In the genomic region with DNA sequence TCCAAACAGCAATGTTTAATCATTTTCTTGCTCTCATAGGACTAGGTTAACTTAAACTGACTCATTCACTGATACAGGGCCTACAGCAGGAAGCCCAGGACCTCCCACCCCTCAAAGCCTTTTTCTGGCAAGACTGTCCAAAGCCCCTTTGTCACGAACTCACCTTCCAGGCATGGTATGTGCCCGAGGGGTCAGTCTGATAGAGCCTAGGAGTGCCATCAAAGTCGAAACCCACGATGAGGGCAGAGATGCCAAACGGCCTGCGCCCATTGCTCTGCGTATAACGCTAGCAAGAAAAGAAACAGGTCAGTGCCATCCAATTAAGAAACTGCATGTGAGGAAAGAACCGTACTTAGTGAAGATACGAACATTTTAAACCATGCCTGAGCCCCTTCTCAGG, we compare ENCODE assay signal across 29 cellular contexts. TPM values are rescaled to one million over a fixed set of nuclear protein-coding genes. Genes with fewer than 3 reads are reported as not detected.
DNase-seq lines count a peak whose midpoint lies in the region; ATAC-seq, FAIRE-seq and TF ChIP-seq lines count a peak whose summit lies in the region.
"Had no signal": no experiment of that assay in that cellular context is flagged by ENCODE, and none has a peak within 500 bp of the region (broad histone marks: within the 10 kb centered on the region; RNA-seq: fewer than 3 reads in every experiment).

No MANE protein-coding gene starts in this region.

- no peaks in the 10 kb centered on the region for H3K27me3 ChIP-seq in parathyroid adenoma (ENCODE audit: control insufficient read depth, insufficient read depth, low read length)
- H3K27me3 ChIP-seq: breast epithelium, esophagus squamous epithelium, neural progenitor cell, uterus had no signal

- no peak overlapping the region for H3K4me3 ChIP-seq in parathyroid adenoma (ENCODE audit: low read depth, low read length)
- H3K4me3 ChIP-seq: breast epithelium, coronary artery, esophagus squamous epithelium, GM12878, neural progenitor cell, uterus had no signal

- H3K4me1 ChIP-seq in parathyroid adenoma, result peaks cover 11% of the 10 kb centered on the region

- no peak for TF ChIP-seq POLR2A in GM12891 (IDR thresholded peaks at IDR 0.05; ENCODE audit: low read depth, low read length)

- no peak for FAIRE-seq in GM12891 (lab: Jason Lieb, UNC)
- FAIRE-seq: GM12878, H1 had no signal

- H3K36me3 ChIP-seq in parathyroid adenoma (ENCODE audit: control insufficient read depth, insufficient read depth, low read length), result no peaks in the 10 kb centered on the region
- H3K36me3 ChIP-seq: uterus had no signal

- CTCF ChIA-PET in activated CD4-positive, alpha-beta memory T cell treated with anti-CD3 and anti-CD28 coated beads for 36 hours (lab: Charles Lee), result no interaction called here
- CTCF ChIA-PET in activated CD4-positive, alpha-beta memory T cell treated with anti-CD3 and anti-CD28 coated beads, Interleukin-2, amount 10 ng/mL, durations not matched to agents 7 days and 5 days (lab: Charles Lee), result interaction anchor here (1.3 kb wide), 1 partner anchor 49 kb away, joined by 3 read pairs; no protein-coding TSS in a partner anchor

- TF ChIP-seq CTCF in parathyroid adenoma (IDR thresholded peaks at IDR 0.05), result no peak

- H3K36me3 Mint-ChIP-seq in activated CD4-positive, alpha-beta memory T cell treated with anti-CD3 and anti-CD28 coated beads for 36 hours, result peaks cover 48% of the 10 kb centered on the region
- H3K36me3 Mint-ChIP-seq in activated CD4-positive, alpha-beta memory T cell treated with anti-CD3 and anti-CD28 coated beads, Interleukin-2, amount 10 ng/mL, durations not matched to agents 7 days and 5 days (ENCODE audit: low read depth), result peaks cover 72% of the 10 kb centered on the region
- H3K36me3 Mint-ChIP-seq in activated naive CD8-positive, alpha-beta T cell treated with anti-CD3 and anti-CD28 coated beads, Interleukin-2, amount 10 ng/mL, durations not matched to agents 7 days and 5 days, result peaks cover 29% of the 10 kb centered on the region

- H3K9ac ChIP-seq in parathyroid adenoma, result no peak overlapping the region
- H3K9ac ChIP-seq: neural progenitor cell had no signal

- peak overlapping the region; percentile 35 for H3K27ac ChIP-seq in parathyroid adenoma
- H3K27ac ChIP-seq: coronary artery, esophagus squamous epithelium, neural progenitor cell, uterus had no signal

- POLR2A ChIA-PET in activated CD4-positive, alpha-beta memory T cell treated with anti-CD3 and anti-CD28 coated beads for 36 hours (lab: Charles Lee), result interaction anchor here (0.6 to 1.6 kb wide), 3 partner anchors 17 to 72 kb away, joined by 3 to 10 read pairs (median 3); a partner anchor contains a TSS
- POLR2A ChIA-PET in activated CD4-positive, alpha-beta memory T cell treated with anti-CD3 and anti-CD28 coated beads, Interleukin-2, amount 10 ng/mL, durations not matched to agents 7 days and 5 days (lab: Charles Lee), result interaction anchor here (1.4 kb wide), 1 partner anchor 15 kb away, joined by 3 read pairs; no protein-coding TSS in a partner anchor
- POLR2A ChIA-PET in activated naive CD8-positive, alpha-beta T cell treated with anti-CD3 and anti-CD28 coated beads, Interleukin-2, amount 10 ng/mL, durations not matched to agents 7 days and 5 days (lab: Charles Lee), result no interaction called here

- no peaks in the 10 kb centered on the region for H3K9me3 ChIP-seq in parathyroid adenoma (ENCODE audit: control insufficient read depth, low read length)
- H3K9me3 ChIP-seq: breast epithelium, esophagus squamous epithelium, uterus had no signal

- H3K4me2 ChIP-seq in parathyroid adenoma (ENCODE audit: low read length), result no peak overlapping the region
- H3K4me2 ChIP-seq: neural progenitor cell had no signal

- intact Hi-C loops in activated CD4-positive, alpha-beta memory T cell treated with anti-CD3 and anti-CD28 coated beads for 36 hours (cut with micrococcal nuclease), result no loop called here

- H3K27me3 Mint-ChIP-seq in activated CD4-positive, alpha-beta memory T cell treated with anti-CD3 and anti-CD28 coated beads for 36 hours, result no peaks in the 10 kb centered on the region
- H3K27me3 Mint-ChIP-seq in activated CD4-positive, alpha-beta memory T cell treated with anti-CD3 and anti-CD28 coated beads, Interleukin-2, amount 10 ng/mL, durations not matched to agents 7 days and 5 days, result no peaks in the 10 kb centered on the region
- H3K27me3 Mint-ChIP-seq in activated naive CD8-positive, alpha-beta T cell treated with anti-CD3 and anti-CD28 coated beads, Interleukin-2, amount 10 ng/mL, durations not matched to agents 7 days and 5 days, result no peaks in the 10 kb centered on the region
- H3K27me3 Mint-ChIP-seq: effector memory CD8-positive, alpha-beta T cell had no signal

- no peak for DNase-seq in activated CD4-positive, alpha-beta memory T cell treated with anti-CD3 and anti-CD28 coated beads for 36 hours
- no peak for DNase-seq in activated CD4-positive, alpha-beta memory T cell treated with anti-CD3 and anti-CD28 coated beads, Interleukin-2, amount 10 ng/mL, durations not matched to agents 7 days and 5 days
- DNase-seq in GM12891 (ENCODE audit: insufficient read length, low spot score) (no peak), NCI-H774 (lab: John Stamatoyannopoulos, UW) (no peak), DMS53 treated with DMSO at 0.1 percent for 48 hours (lab: John Stamatoyannopoulos, UW; ENCODE audit: unreplicated experiment) (no peak)
- no peak for DNase-seq in activated naive CD8-positive, alpha-beta T cell treated with anti-CD3 and anti-CD28 coated beads, Interleukin-2, amount 10 ng/mL, durations not matched to agents 7 days and 5 days
- DNase-seq: 8988T; activated gamma-delta T cell; effector memory CD8-positive, alpha-beta T cell; EL; esophagus squamous epithelium; foreskin melanocyte; NCI-H1105; NCI-H1930; NCI-H526; posterior cingulate gyrus; SIG-M5; stimulated activated CD4-positive, alpha-beta T cell treated with anti-CD3 and anti-CD28 coated beads, Interleukin-15, amount 100 ng/mL, for 24 hours; stimulated activated naive CD4-positive, alpha-beta T cell; uterus had no signal

- peak overlapping the region; percentile 54 for H3K27ac Mint-ChIP-seq in activated CD4-positive, alpha-beta memory T cell treated with anti-CD3 and anti-CD28 coated beads for 36 hours
- no peak overlapping the region for H3K27ac Mint-ChIP-seq in activated CD4-positive, alpha-beta memory T cell treated with anti-CD3 and anti-CD28 coated beads, Interleukin-2, amount 10 ng/mL, durations not matched to agents 7 days and 5 days
- peak overlapping the region; percentile 38 for H3K27ac Mint-ChIP-seq in activated naive CD8-positive, alpha-beta T cell treated with anti-CD3 and anti-CD28 coated beads, Interleukin-2, amount 10 ng/mL, durations not matched to agents 7 days and 5 days
- H3K27ac Mint-ChIP-seq: neural progenitor cell had no signal

- H3K4me3 Mint-ChIP-seq in activated CD4-positive, alpha-beta memory T cell treated with anti-CD3 and anti-CD28 coated beads for 36 hours, result no peak overlapping the region
- H3K4me3 Mint-ChIP-seq in activated CD4-positive, alpha-beta memory T cell treated with anti-CD3 and anti-CD28 coated beads, Interleukin-2, amount 10 ng/mL, durations not matched to agents 7 days and 5 days, result no peak overlapping the region
- H3K4me3 Mint-ChIP-seq in activated naive CD8-positive, alpha-beta T cell treated with anti-CD3 and anti-CD28 coated beads, Interleukin-2, amount 10 ng/mL, durations not matched to agents 7 days and 5 days, result no peak overlapping the region
- H3K4me3 Mint-ChIP-seq: CD14-positive monocyte; effector memory CD8-positive, alpha-beta T cell; neural progenitor cell had no signal

- no peaks in the 10 kb centered on the region for H3K9me3 Mint-ChIP-seq in activated CD4-positive, alpha-beta memory T cell treated with anti-CD3 and anti-CD28 coated beads for 36 hours
- no peaks in the 10 kb centered on the region for H3K9me3 Mint-ChIP-seq in activated CD4-positive, alpha-beta memory T cell treated with anti-CD3 and anti-CD28 coated beads, Interleukin-2, amount 10 ng/mL, durations not matched to agents 7 days and 5 days
- no peaks in the 10 kb centered on the region for H3K9me3 Mint-ChIP-seq in activated naive CD8-positive, alpha-beta T cell treated with anti-CD3 and anti-CD28 coated beads, Interleukin-2, amount 10 ng/mL, durations not matched to agents 7 days and 5 days
- H3K9me3 Mint-ChIP-seq: effector memory CD8-positive, alpha-beta T cell; neural progenitor cell had no signal

- peaks cover 12% of the 10 kb centered on the region for H3K79me2 ChIP-seq in parathyroid adenoma

- ATAC-seq in activated naive CD8-positive, alpha-beta T cell treated with anti-CD3 and anti-CD28 coated beads, Interleukin-2, amount 10 ng/mL, durations not matched to agents 7 days and 5 days (ENCODE audit: low read depth), result no peak
- no peak for ATAC-seq in GM18861 (IDR thresholded peaks at IDR 0.05; ENCODE audit: unreplicated experiment)
- ATAC-seq: effector memory CD8-positive, alpha-beta T cell; GM12878; Panc1 had no signal

- H2AFZ ChIP-seq in parathyroid adenoma, result no peak overlapping the region
- H2AFZ ChIP-seq: neural progenitor cell had no signal

- H3K4me1 Mint-ChIP-seq in activated CD4-positive, alpha-beta memory T cell treated with anti-CD3 and anti-CD28 coated beads for 36 hours (ENCODE audit: low read depth), result peaks cover 37% of the 10 kb centered on the region
- H3K4me1 Mint-ChIP-seq in activated CD4-positive, alpha-beta memory T cell treated with anti-CD3 and anti-CD28 coated beads, Interleukin-2, amount 10 ng/mL, durations not matched to agents 7 days and 5 days, result peaks cover 42% of the 10 kb centered on the region
- peaks cover 29% of the 10 kb centered on the region for H3K4me1 Mint-ChIP-seq in activated naive CD8-positive, alpha-beta T cell treated with anti-CD3 and anti-CD28 coated beads, Interleukin-2, amount 10 ng/mL, durations not matched to agents 7 days and 5 days

RNA-seq across cellular contexts. Expression of a gene that starts 4.3 kb away (rescaled TPM):
- total RNA-seq in activated CD4-positive, alpha-beta memory T cell treated with anti-CD3 and anti-CD28 coated beads for 36 hours, result 100 to 1,000 TPM; 301 to 316 TPM
- 100 to 1,000 TPM; 243 to 246 TPM for total RNA-seq in activated CD4-positive, alpha-beta memory T cell treated with anti-CD3 and anti-CD28 coated beads, Interleukin-2, amount 10 ng/mL, durations not matched to agents 7 days and 5 days
- 269 TPM for polyA plus RNA-seq in GM12891 (2012; ENCODE audit: low read depth, missing spikeins)
- total RNA-seq in activated naive CD8-positive, alpha-beta T cell treated with anti-CD3 and anti-CD28 coated beads, Interleukin-2, amount 10 ng/mL, durations not matched to agents 7 days and 5 days, result 100 to 1,000 TPM; 219 to 236 TPM

RNA-seq across cellular contexts. Expression of a gene that starts 4.7 kb away (rescaled TPM):
- 10 to 100 TPM; 13.7 to 15.2 TPM for total RNA-seq in activated CD4-positive, alpha-beta memory T cell treated with anti-CD3 and anti-CD28 coated beads for 36 hours
- total RNA-seq in activated CD4-positive, alpha-beta memory T cell treated with anti-CD3 and anti-CD28 coated beads, Interleukin-2, amount 10 ng/mL, durations not matched to agents 7 days and 5 days, result 10 to 100 TPM; 15.1 to 16.7 TPM
- polyA plus RNA-seq in GM12891 (2012; ENCODE audit: low read depth, missing spikeins), result 3.4 TPM
- 10 to 100 TPM; 21.0 to 23.3 TPM for total RNA-seq in activated naive CD8-positive, alpha-beta T cell treated with anti-CD3 and anti-CD28 coated beads, Interleukin-2, amount 10 ng/mL, durations not matched to agents 7 days and 5 days

RNA-seq across cellular contexts. Expression of a gene that starts 16.6 kb away (rescaled TPM):
- total RNA-seq in activated CD4-positive, alpha-beta memory T cell treated with anti-CD3 and anti-CD28 coated beads for 36 hours, result 10 to 100 TPM; 33.4 to 35.1 TPM
- 10 to 100 TPM; 38.9 to 39.0 TPM for total RNA-seq in activated CD4-positive, alpha-beta memory T cell treated with anti-CD3 and anti-CD28 coated beads, Interleukin-2, amount 10 ng/mL, durations not matched to agents 7 days and 5 days
- 23.3 TPM for polyA plus RNA-seq in GM12891 (2012; ENCODE audit: low read depth, missing spikeins)
- 10 to 100 TPM; 45.1 to 45.5 TPM for total RNA-seq in activated naive CD8-positive, alpha-beta T cell treated with anti-CD3 and anti-CD28 coated beads, Interleukin-2, amount 10 ng/mL, durations not matched to agents 7 days and 5 days

RNA-seq across cellular contexts. Expression of a gene that starts 43.9 kb away (rescaled TPM):
- 10 to 100 TPM; 31.4 to 32.5 TPM for total RNA-seq in activated CD4-positive, alpha-beta memory T cell treated with anti-CD3 and anti-CD28 coated beads for 36 hours
- total RNA-seq in activated CD4-positive, alpha-beta memory T cell treated with anti-CD3 and anti-CD28 coated beads, Interleukin-2, amount 10 ng/mL, durations not matched to agents 7 days and 5 days, result 10 to 100 TPM; 25.6 to 27.2 TPM
- 19.5 TPM for polyA plus RNA-seq in GM12891 (2012; ENCODE audit: low read depth, missing spikeins)
- total RNA-seq in activated naive CD8-positive, alpha-beta T cell treated with anti-CD3 and anti-CD28 coated beads, Interleukin-2, amount 10 ng/mL, durations not matched to agents 7 days and 5 days, result 10 to 100 TPM; 34.9 to 39.5 TPM
